ENCODE assay signal across 8 cellular contexts in the genomic region with DNA sequence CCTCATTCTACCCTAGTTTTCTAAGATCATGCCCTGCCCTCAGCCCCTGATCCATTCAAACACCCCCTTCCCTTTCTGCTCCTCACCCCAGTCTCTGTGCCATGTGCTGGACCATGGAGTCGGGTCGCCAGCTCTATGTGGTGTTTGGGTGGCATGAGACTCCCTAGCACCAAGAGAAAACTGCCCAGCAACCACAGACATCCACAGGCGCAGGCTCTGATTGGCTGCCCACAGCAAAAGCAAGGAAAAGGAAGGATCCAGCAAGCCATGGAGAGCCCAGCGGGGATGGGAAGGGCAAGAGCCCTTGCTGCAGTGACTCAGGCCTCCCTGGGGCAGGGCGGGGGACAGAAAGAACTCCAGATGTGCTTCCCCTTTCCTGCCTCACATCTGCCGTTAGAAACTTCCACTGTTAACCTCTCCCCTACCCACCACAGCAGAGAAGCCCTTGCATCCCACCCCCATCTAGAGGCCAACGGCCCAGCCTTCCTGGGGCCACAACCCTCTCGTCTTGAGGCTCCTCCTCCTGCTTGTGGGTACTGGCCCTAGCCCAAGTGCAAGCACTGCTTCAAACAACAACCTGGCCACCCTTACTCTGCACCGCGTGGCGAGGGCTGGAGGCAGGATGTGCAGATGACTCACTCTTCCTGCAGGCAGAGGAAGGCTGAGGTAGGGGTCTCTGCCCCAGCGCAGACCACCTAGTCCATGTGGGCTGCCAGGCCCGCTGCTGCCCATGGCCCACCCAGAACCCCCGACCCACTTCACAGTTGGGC. TPM values are rescaled to one million over a fixed set of nuclear protein-coding genes. Genes with fewer than 3 reads are reported as not detected.
A peak's percentile ranks its signal among the peaks of the same experiment; 100 is the strongest.
DNase-seq lines count a peak whose midpoint lies in the region; ATAC-seq and TF ChIP-seq lines count a peak whose summit lies in the region.

No MANE protein-coding gene starts in this region.

- TF ChIP-seq CTCF in HFF-Myc (IDR thresholded peaks at IDR 0.05; ENCODE audit: low read depth, low read length, missing control alignments) (no peak), right lobe of liver (IDR thresholded peaks at IDR 0.05) (no peak)

- no peak for TF ChIP-seq POLR2A in right lobe of liver (IDR thresholded peaks at IDR 0.05)

- H3K9me3 ChIP-seq in right lobe of liver, result no peaks in the 10 kb centered on the region

- H3K27me3 ChIP-seq in right lobe of liver, result no peaks in the 10 kb centered on the region

- H3K4me1 ChIP-seq in right lobe of liver, result peaks cover 0 to 55% (median 24%) of the 10 kb centered on the region in 4 donors

- WGBS in right lobe of liver (ENCODE audit: insufficient coverage, low coverage, low lambda C conversion rate, missing lambda C conversion rate), result 39% methylated on average over 8 of the region's 14 CpGs

- intact Hi-C loops in activated CD4-positive, alpha-beta T cell treated with anti-CD3 and anti-CD28 coated beads, Interleukin-2, amount 10 ng/mL, durations not matched to agents 24 days and 14 days (cut with micrococcal nuclease), result loop anchor here (1.0 to 10.0 kb wide), 6 partner anchors 10 to 731 kb away; a partner anchor contains a TSS
- intact Hi-C loops in dendritic cell treated with granulocyte-macrophage colony-stimulating factor and Interleukin-4, amounts not matched to agents 40 ng/mL and 50 ng/mL, for 4 days (cut with micrococcal nuclease), result loop anchor here (2.0 kb wide), 2 partner anchors 15 to 17 kb away; a partner anchor contains a TSS
- intact Hi-C loops in right lobe of liver (cut with DNase I), result loop anchor here in 1 of 2 donors (5.0 kb wide), 1 partner anchor 134 kb away; no protein-coding TSS in a partner anchor

- peaks cover 2% of the 10 kb centered on the region for H3K27me3 Mint-ChIP-seq in activated CD4-positive, alpha-beta T cell treated with anti-CD3 and anti-CD28 coated beads, Interleukin-2, amount 10 ng/mL, durations not matched to agents 24 days and 14 days
- no peaks in the 10 kb centered on the region for H3K27me3 Mint-ChIP-seq in dendritic cell treated with granulocyte-macrophage colony-stimulating factor and Interleukin-4, amounts not matched to agents 40 ng/mL and 50 ng/mL, for 4 days

- peaks cover 0 to 31% (median 11%) of the 10 kb centered on the region in 4 donors for H3K36me3 ChIP-seq in right lobe of liver

- peaks cover 86% of the 10 kb centered on the region for H3K4me1 Mint-ChIP-seq in activated CD4-positive, alpha-beta T cell treated with anti-CD3 and anti-CD28 coated beads, Interleukin-2, amount 10 ng/mL, durations not matched to agents 24 days and 14 days
- peaks cover 89% of the 10 kb centered on the region for H3K4me1 Mint-ChIP-seq in dendritic cell treated with granulocyte-macrophage colony-stimulating factor and Interleukin-4, amounts not matched to agents 40 ng/mL and 50 ng/mL, for 4 days (ENCODE audit: low read depth)

- peak overlapping the region; percentile 78 for H3K4me3 Mint-ChIP-seq in activated CD4-positive, alpha-beta T cell treated with anti-CD3 and anti-CD28 coated beads, Interleukin-2, amount 10 ng/mL, durations not matched to agents 24 days and 14 days
- H3K4me3 Mint-ChIP-seq in dendritic cell treated with granulocyte-macrophage colony-stimulating factor and Interleukin-4, amounts not matched to agents 40 ng/mL and 50 ng/mL, for 4 days, result peak overlapping the region; percentile 79

- peak; percentile 86 for DNase-seq in ELF-1 (ENCODE audit: low read depth, low spot score)
- DNase-seq in HFF-Myc (ENCODE audit: extremely low read depth, low read depth), result peak; percentile 97
- DNase-seq in NCI-H2227 treated with DMSO at 0.1 percent for 48 hours (lab: John Stamatoyannopoulos, UW), result peak; percentile 60
- peak; percentile 96 for DNase-seq in activated CD4-positive, alpha-beta T cell treated with anti-CD3 and anti-CD28 coated beads, Interleukin-2, amount 10 ng/mL, durations not matched to agents 24 days and 14 days
- peak in 2 of 3 donors; percentile 68 to 71 for DNase-seq in right lobe of liver
- DNase-seq in stimulated activated CD8-positive, alpha-beta memory T cell treated with anti-CD3 and anti-CD28 coated beads, Interleukin-15, amount 100 ng/mL, for 48 hours (ENCODE audit: low read depth in 2 of 2), result peak; percentile 82
- no peak for DNase-seq in globus pallidus (ENCODE audit: low spot score)

- H3K9me3 Mint-ChIP-seq in activated CD4-positive, alpha-beta T cell treated with anti-CD3 and anti-CD28 coated beads, Interleukin-2, amount 10 ng/mL, durations not matched to agents 24 days and 14 days, result no peaks in the 10 kb centered on the region
- H3K9me3 Mint-ChIP-seq in dendritic cell treated with granulocyte-macrophage colony-stimulating factor and Interleukin-4, amounts not matched to agents 40 ng/mL and 50 ng/mL, for 4 days, result no peaks in the 10 kb centered on the region

- H3K27ac ChIP-seq in right lobe of liver, result peak overlapping the region; percentile 44 to 86 (median 45)

- ATAC-seq in right lobe of liver, result peak; percentile 26 to 40 (median 30)

- H3K36me3 Mint-ChIP-seq in activated CD4-positive, alpha-beta T cell treated with anti-CD3 and anti-CD28 coated beads, Interleukin-2, amount 10 ng/mL, durations not matched to agents 24 days and 14 days (ENCODE audit: low read depth), result peaks cover 47% of the 10 kb centered on the region
- H3K36me3 Mint-ChIP-seq in dendritic cell treated with granulocyte-macrophage colony-stimulating factor and Interleukin-4, amounts not matched to agents 40 ng/mL and 50 ng/mL, for 4 days (ENCODE audit: low read depth), result peaks cover 44% of the 10 kb centered on the region

- H3K4me3 ChIP-seq in HFF-Myc (replicated peaks; ENCODE audit: low read depth, low read length) (peak overlapping the region; percentile 23), right lobe of liver (no peak overlapping the region)

- H3K27ac Mint-ChIP-seq in activated CD4-positive, alpha-beta T cell treated with anti-CD3 and anti-CD28 coated beads, Interleukin-2, amount 10 ng/mL, durations not matched to agents 24 days and 14 days, result peak overlapping the region; percentile 98
- H3K27ac Mint-ChIP-seq in dendritic cell treated with granulocyte-macrophage colony-stimulating factor and Interleukin-4, amounts not matched to agents 40 ng/mL and 50 ng/mL, for 4 days, result peak overlapping the region; percentile 99

RNA-seq across cellular contexts. Expression of a gene that starts 9.7 kb away (rescaled TPM):
- 88.8 and 91.5 TPM in 2 replicates for total RNA-seq in activated CD4-positive, alpha-beta T cell treated with anti-CD3 and anti-CD28 coated beads, Interleukin-2, amount 10 ng/mL, durations not matched to agents 24 days and 14 days
- total RNA-seq in right lobe of liver, result 100 to 1,000 TPM in 4 of 6 experiments, 10 to 100 TPM in 2; 91.0 to 180 (median 113) TPM

RNA-seq across cellular contexts. Expression of a gene that starts 17.4 kb away (rescaled TPM):
- total RNA-seq in activated CD4-positive, alpha-beta T cell treated with anti-CD3 and anti-CD28 coated beads, Interleukin-2, amount 10 ng/mL, durations not matched to agents 24 days and 14 days, result 1,271 and 1,309 TPM in 2 replicates
- 100 to 1,000 TPM; 442 to 450 (median 449) TPM for total RNA-seq in right lobe of liver

RNA-seq across cellular contexts. Expression of a gene that starts 35.0 kb away (rescaled TPM):
- 45.3 and 50.9 TPM in 2 replicates for total RNA-seq in activated CD4-positive, alpha-beta T cell treated with anti-CD3 and anti-CD28 coated beads, Interleukin-2, amount 10 ng/mL, durations not matched to agents 24 days and 14 days
- 10 to 100 TPM; 12.3 to 34.2 (median 21.1) TPM for total RNA-seq in right lobe of liver

RNA-seq across cellular contexts. Expression of a gene that starts 45.4 kb away (rescaled TPM):
- 219 and 220 TPM in 2 replicates for total RNA-seq in activated CD4-positive, alpha-beta T cell treated with anti-CD3 and anti-CD28 coated beads, Interleukin-2, amount 10 ng/mL, durations not matched to agents 24 days and 14 days
- total RNA-seq in right lobe of liver, result 10 to 100 TPM; 20.0 to 38.0 (median 31.8) TPM

RNA-seq across cellular contexts. Expression of a gene that starts 56.3 kb away (rescaled TPM):
- total RNA-seq in activated CD4-positive, alpha-beta T cell treated with anti-CD3 and anti-CD28 coated beads, Interleukin-2, amount 10 ng/mL, durations not matched to agents 24 days and 14 days, result 161 and 166 TPM in 2 replicates
- 10 to 100 TPM; 19.1 to 36.4 (median 22.7) TPM for total RNA-seq in right lobe of liver
